10 cellular contexts compared by ENCODE assay signal in genomic region chr5:142322747-142323479, GRCh38. TPM values are rescaled to one million over a fixed set of nuclear protein-coding genes. Genes with fewer than 3 reads are reported as not detected.
A peak's percentile ranks its signal among the peaks of the same experiment; 100 is the strongest.
DNase-seq lines count a peak whose midpoint lies in the region; ATAC-seq and TF ChIP-seq lines count a peak whose summit lies in the region.
"Had no signal": no experiment of that assay in that cellular context is flagged by ENCODE, and none has a peak within 500 bp of the region (broad histone marks: within the 10 kb centered on the region; RNA-seq: fewer than 3 reads in every experiment).

No MANE protein-coding gene starts in this region.

- TF ChIP-seq EP300 in ovary (IDR thresholded peaks at IDR 0.05), result no peak

- peak overlapping the region; percentile 83 for H3K4me2 ChIP-seq in fibroblast of lung (ENCODE audit: extremely low read depth, insufficient read depth, low read length)

- CTCF ChIA-PET in Calu3 (lab: Charles Lee), result interaction anchor here (0.5 to 2.4 kb wide), 10 partner anchors 28 to 304 kb away, joined by 3 to 7 read pairs (median 3); no protein-coding TSS in a partner anchor

- WGBS in ovary, 3 donors, result 51 to 73% (median 62%) methylated on average over 15 of the region's 15 CpGs

- peak overlapping the region; percentile 98 for H3K4me3 Mint-ChIP-seq in Calu3 (ENCODE audit: low read depth, unreplicated experiment)

- H3K36me3 ChIP-seq in fibroblast of lung (ENCODE audit: control insufficient read depth, insufficient read depth, low read length) (no peaks in the 10 kb centered on the region), ovary (no peaks in the 10 kb centered on the region)

- H3K27me3 Mint-ChIP-seq in Calu3 (ENCODE audit: unreplicated experiment), result no peaks in the 10 kb centered on the region

- BruUV-seq in Calu3 (replicated peaks; lab: Mats Ljungman, UMichigan), result no TSS peak

- H3K4me3 ChIP-seq in fibroblast of lung (replicated peaks in 1 of 4; ENCODE audit: control extremely low read depth in 1 of 4, insufficient read depth in 1 of 4, low read depth in 3 of 4, low read length in 4 of 4) (peak overlapping the region; percentile 74 to 89 (median 77)), ovary (peak overlapping the region; percentile 38)

- H3K9ac ChIP-seq in fibroblast of lung (ENCODE audit: insufficient read depth, low read length), result peak overlapping the region; percentile 96

- no peaks in the 10 kb centered on the region for H3K27me3 ChIP-seq in fibroblast of lung (ENCODE audit: control insufficient read depth, insufficient read depth, low read length)
- H3K27me3 ChIP-seq in ovary, result no peaks in the 10 kb centered on the region

- no peak for TF ChIP-seq POLR2A in ovary (IDR thresholded peaks at IDR 0.05)

- no peak for ATAC-seq in HG02571 (IDR thresholded peaks at IDR 0.05; ENCODE audit: unreplicated experiment)
- no peak for ATAC-seq in HG03135 (IDR thresholded peaks at IDR 0.05; ENCODE audit: unreplicated experiment)
- ATAC-seq: stimulated activated memory B cell treated with anti-CD40 and anti-IgM and Interleukin-4, amounts not matched to agents 10 μg/mL and 1 μg/mL and 100 μg/mL, for 72 hours had no signal

- peak overlapping the region; percentile 92 for H3K27ac Mint-ChIP-seq in Calu3 (ENCODE audit: unreplicated experiment)
- H3K27ac Mint-ChIP-seq: stimulated activated memory B cell treated with anti-CD40 and anti-IgM and Interleukin-4, amounts not matched to agents 10 μg/mL and 1 μg/mL and 100 μg/mL, for 72 hours had no signal

- peaks cover 65% of the 10 kb centered on the region for H3K36me3 Mint-ChIP-seq in Calu3 (ENCODE audit: insufficient read depth, unreplicated experiment)
- H3K36me3 Mint-ChIP-seq: stimulated activated memory B cell treated with anti-CD40 and anti-IgM and Interleukin-4, amounts not matched to agents 10 μg/mL and 1 μg/mL and 100 μg/mL, for 72 hours had no signal

- TF ChIP-seq CTCF in Calu3 (IDR thresholded peaks at IDR 0.05; ENCODE audit: unreplicated experiment), result no peak
- no peak for TF ChIP-seq CTCF in fibroblast of lung (conservative IDR thresholded peaks at IDR 0.05 in 1 of 2, IDR thresholded peaks at IDR 0.05 in 1 of 2; ENCODE audit: low read depth in 1 of 2, low read length in 2 of 2)
- TF ChIP-seq CTCF in ovary (IDR thresholded peaks at IDR 0.05), result no peak

- DNase-seq in Calu3 (peak; percentile 34), RPMI7951 (ENCODE audit: low read depth) (peak; percentile 68), fibroblast of lung (ENCODE audit: low read depth in 2 of 2) (peak; percentile 48 to 85), ovary (peak in 1 of 5 donors; percentile 46), NCI-H187 treated with DMSO at 0.1 percent for 48 hours (lab: John Stamatoyannopoulos, UW) (no peak)
- no peak for DNase-seq in activated CD8-positive, alpha-beta memory T cell treated with anti-CD3 and anti-CD28 coated beads, Interleukin-2, amount 50 U/mL, for 4 hours
- DNase-seq: NCI-H2107 had no signal

- peaks cover 78% of the 10 kb centered on the region for H3K79me2 ChIP-seq in fibroblast of lung (ENCODE audit: control insufficient read depth, insufficient read depth, low read length)

- H3K4me1 Mint-ChIP-seq in Calu3 (ENCODE audit: low read depth, unreplicated experiment), result peaks cover 46% of the 10 kb centered on the region

- H3K9me3 ChIP-seq in fibroblast of lung (ENCODE audit: control insufficient read depth, insufficient read depth, low read depth, low read length), result no peaks in the 10 kb centered on the region
- no peaks in the 10 kb centered on the region for H3K9me3 ChIP-seq in ovary

- H3K9me3 Mint-ChIP-seq in Calu3 (ENCODE audit: low read depth, unreplicated experiment), result no peaks in the 10 kb centered on the region
- H3K9me3 Mint-ChIP-seq: stimulated activated memory B cell treated with anti-CD40 and anti-IgM and Interleukin-4, amounts not matched to agents 10 μg/mL and 1 μg/mL and 100 μg/mL, for 72 hours had no signal

- H3K27ac ChIP-seq in fibroblast of lung (ENCODE audit: insufficient read depth, low read length), result peak overlapping the region; percentile 85
- no peak overlapping the region for H3K27ac ChIP-seq in ovary

- intact Hi-C loops in Calu3 (cut with micrococcal nuclease; ENCODE audit: unreplicated experiment), result loop anchor here (10.0 kb wide), 2 partner anchors 112 to 182 kb away; no protein-coding TSS in a partner anchor
- intact Hi-C loops in ovary (cut with DNase I), result no loop called here

- H3K4me1 ChIP-seq in fibroblast of lung (ENCODE audit: control insufficient read depth, extremely low read depth, insufficient read depth, low read length) (peaks cover 24% of the 10 kb centered on the region), ovary (ENCODE audit: insufficient read depth) (peaks cover 10% of the 10 kb centered on the region)

- H2AFZ ChIP-seq in fibroblast of lung (ENCODE audit: low read length), result no peak overlapping the region

- H4K20me1 ChIP-seq in fibroblast of lung (ENCODE audit: control insufficient read depth, extremely low read depth, insufficient read depth, low read length), result no peaks in the 10 kb centered on the region

RNA-seq across cellular contexts. Expression of gene SPRY4, which starts 1.9 kb away (rescaled TPM):
- total RNA-seq in Calu3 (2022) (23.6 and 29.4 TPM in 2 replicates), fibroblast of lung (4.5 and 4.9 TPM in 2 replicates), ovary (10 to 100 TPM in 1 of 7 donors, 1 to 10 TPM in 6; 1.9 to 15.9 (median 5.5) TPM)
- 23.7 TPM in 2 replicates for total RNA-seq in RPMI7951 (2014; rRNA removed; shearing (Covaris generic))
- polyA plus RNA-seq in fibroblast of lung (6.0 and 13.0 TPM in 2 replicates), ovary (1 to 10 TPM; 2.0 to 8.6 TPM)
- 8.7 and 16.5 TPM in 2 replicates for polyA plus RNA-seq in fibroblast of lung (2012)
- polyA minus RNA-seq in fibroblast of lung (ENCODE audit: low replicate concordance), result 33.3 and 95.6 TPM in 2 replicates

Comparison
In these comparisons a context has a peak if more than half of its experiments do, and no peak if none do; other contexts are left out.
1. DNase-seq: peak in Calu3 (single experiment), RPMI7951 (single experiment) and fibroblast of lung (2 of 2); none in activated CD8-positive, alpha-beta memory T cell treated with anti-CD3 and anti-CD28 coated beads, Interleukin-2, amount 50 U/mL, for 4 hours (single experiment) and NCI-H187 treated with DMSO at 0.1 percent for 48 hours (single experiment).